In genomic region chr9:75087824-75088645, GRCh38 we compare ENCODE assay signal across 8 cellular contexts. TPM values are rescaled to one million over a fixed set of nuclear protein-coding genes. Genes with fewer than 3 reads are reported as not detected.
DNase-seq lines count a peak whose midpoint lies in the region; ATAC-seq, FAIRE-seq and TF ChIP-seq lines count a peak whose summit lies in the region.

Gene NMRK1 (minus strand): TSS chr9:75088155. CDS start chr9:75083115, 5,040 bp downstream.
A gene with protein sequence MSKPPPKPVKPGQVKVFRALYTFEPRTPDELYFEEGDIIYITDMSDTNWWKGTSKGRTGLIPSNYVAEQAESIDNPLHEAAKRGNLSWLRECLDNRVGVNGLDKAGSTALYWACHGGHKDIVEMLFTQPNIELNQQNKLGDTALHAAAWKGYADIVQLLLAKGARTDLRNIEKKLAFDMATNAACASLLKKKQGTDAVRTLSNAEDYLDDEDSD (plus strand): TSS chr9:75088514. CDS start chr9:75088693, 179 bp downstream.

- CTCF ChIA-PET in HepG2 (lab: Yijun Ruan, JAX; ENCODE audit: low intra/inter-chr PET ratio, low total read pairs) = no interaction called here

- TF ChIP-seq POLR2A in HepG2 (IDR thresholded peaks at IDR 0.05; ENCODE audit: insufficient read depth in 1 of 2, low read depth in 2 of 2, low read length in 2 of 2) = peak; percentile 62 to 78

- peaks cover 50% of the 10 kb centered on the region for H3K36me3 Mint-ChIP-seq in dendritic cell treated with granulocyte-macrophage colony-stimulating factor and Interleukin-4, amounts not matched to agents 40 ng/mL and 50 ng/mL, for 4 days (ENCODE audit: low read depth)

- H3K4me3 Mint-ChIP-seq in dendritic cell treated with granulocyte-macrophage colony-stimulating factor and Interleukin-4, amounts not matched to agents 40 ng/mL and 50 ng/mL, for 4 days = peak within 1 kb of the TSS; percentile 80

- BruUV-seq in HepG2 (replicated peaks; lab: Mats Ljungman, UMichigan) = no TSS peak

- peak within 1 kb of the TSS; percentile 91 for H3K4me2 ChIP-seq in HepG2 (ENCODE audit: low read depth, low read length)

- TF ChIP-seq CTCF in HepG2 (CRISPR knock-in tag; IDR thresholded peaks at IDR 0.05) = peak; percentile 39

- POLR2A ChIA-PET in HepG2 (lab: Yijun Ruan, JAX) = interaction anchor here (0.6 to 2.3 kb wide), 7 partner anchors 11 to 1307 kb away, joined by 3 to 18 read pairs (median 4); partner anchors contain the start of genes CARNMT1 and RFK

- peak; percentile 75 for ATAC-seq in GM19438 (IDR thresholded peaks at IDR 0.05; ENCODE audit: low read depth, unreplicated experiment)
- ATAC-seq in HG03571 (IDR thresholded peaks at IDR 0.05; ENCODE audit: unreplicated experiment) = peak; percentile 88
- ATAC-seq in HepG2 = peak; percentile 86

- H2AFZ ChIP-seq in HepG2 (ENCODE audit: low read length) = peak within 1 kb of the TSS; percentile 71

- peak; percentile 17; the same call in 1 of the 2 replicates for TF ChIP-seq RAD21 in HepG2 (CRISPR knock-in tag; IDR thresholded peaks at IDR 0.05)

- peak within 1 kb of the TSS; percentile 84 for H3K27ac Mint-ChIP-seq in dendritic cell treated with granulocyte-macrophage colony-stimulating factor and Interleukin-4, amounts not matched to agents 40 ng/mL and 50 ng/mL, for 4 days

- H3K4me1 ChIP-seq in HepG2 (ENCODE audit: insufficient read depth, low read length) = peaks cover 78% of the 10 kb centered on the region

- H3K27me3 Mint-ChIP-seq in dendritic cell treated with granulocyte-macrophage colony-stimulating factor and Interleukin-4, amounts not matched to agents 40 ng/mL and 50 ng/mL, for 4 days = no peaks in the 10 kb centered on the region

- in situ Hi-C loops in HepG2 (cut with HindIII; ENCODE audit: extremely low pct_ligation_motif_present, low pct_unique_long_range_greater_than_20kb) = loop anchor here (5.0 kb wide), 1 partner anchor 136 kb away; the partner anchor contains the start of gene C9orf40

- peaks cover 43% of the 10 kb centered on the region for H3K4me1 Mint-ChIP-seq in dendritic cell treated with granulocyte-macrophage colony-stimulating factor and Interleukin-4, amounts not matched to agents 40 ng/mL and 50 ng/mL, for 4 days (ENCODE audit: low read depth)

- H3K4me3 ChIP-seq in HepG2 (replicated peaks in 1 of 3; ENCODE audit: insufficient read depth in 1 of 3, low read depth in 2 of 3, low read length in 3 of 3) = peak within 1 kb of the TSS; percentile 85 to 98 (median 91)

- no peak for FAIRE-seq in HepG2 (lab: Jason Lieb, UNC)

- 0% methylated on average over 4 of the region's 93 CpGs for WGBS in HepG2 (ENCODE audit: low lambda C conversion rate)

- H3K27ac ChIP-seq in HepG2 (ENCODE audit: extremely low read length, insufficient read depth, low read length) = peak within 1 kb of the TSS; percentile 98

- H3K79me2 ChIP-seq in HepG2 (ENCODE audit: insufficient read depth, low read length) = peaks cover 27% of the 10 kb centered on the region

- intact Hi-C loops in dendritic cell treated with granulocyte-macrophage colony-stimulating factor and Interleukin-4, amounts not matched to agents 40 ng/mL and 50 ng/mL, for 4 days (cut with micrococcal nuclease) = loop anchor here (2.0 to 5.0 kb wide), 4 partner anchors 59 to 1936 kb away; partner anchors contain the start of genes ANXA1, C9orf40 and CARNMT1
- intact Hi-C loops in HepG2 (cut with micrococcal nuclease; ENCODE audit: unreplicated experiment) = loop anchor here (1.0 to 5.0 kb wide), 4 partner anchors 59 to 136 kb away; partner anchors contain the start of genes C9orf40 and CARNMT1

- H3K9me3 Mint-ChIP-seq in dendritic cell treated with granulocyte-macrophage colony-stimulating factor and Interleukin-4, amounts not matched to agents 40 ng/mL and 50 ng/mL, for 4 days = no peaks in the 10 kb centered on the region

- TF ChIP-seq EP300 in HepG2 (IDR thresholded peaks at IDR 0.05; ENCODE audit: low read depth in 2 of 2, low read length in 2 of 2) (0 out of 4 replicates have a peak, but pooled peaks of 1 of the 2 experiments have one; percentile 17), HepG2 (CRISPR knock-in tag; IDR thresholded peaks at IDR 0.05; ENCODE audit: borderline replicate concordance) (no peak)

- no peaks in the 10 kb centered on the region; a peak in 1 of 5 replicates for H3K27me3 ChIP-seq in HepG2 (ENCODE audit: control insufficient read depth in 1 of 2, insufficient read depth in 2 of 2, low read length in 2 of 2)

- no peaks in the 10 kb centered on the region for H3K36me3 ChIP-seq in HepG2 (replicated peaks in 1 of 2; ENCODE audit: control insufficient read depth in 1 of 2, insufficient read depth in 2 of 2, low read length in 2 of 2)

- DNase-seq in CD1c-positive myeloid dendritic cell (ENCODE audit: extremely low spot score) (peak; percentile 99), NCI-H774 (lab: John Stamatoyannopoulos, UW) (peak; percentile 97), HepG2 (ENCODE audit: low spot score) (peak; percentile 86)
- DNase-seq in activated CD4-positive, alpha-beta T cell treated with anti-CD3 and anti-CD28 coated beads, Interleukin-2, amount 50 U/mL, for 4 hours = peak; percentile 84 to 88
- peak; percentile 83 to 91 for DNase-seq in stimulated activated CD4-positive, alpha-beta T cell treated with anti-CD3 and anti-CD28 coated beads, Interleukin-2, amount 100 ng/mL, for 48 hours

- peak within 1 kb of the TSS; percentile 93 for H3K9ac ChIP-seq in HepG2 (ENCODE audit: insufficient read depth, low read depth, low read length)

- peaks cover 5% of the 10 kb centered on the region; the same call in 1 of the 2 replicates for H4K20me1 ChIP-seq in HepG2 (ENCODE audit: insufficient read depth, low read length)

- H3K9me3 ChIP-seq in HepG2 (ENCODE audit: low read length) = no peaks in the 10 kb centered on the region

TF ChIP-seq in HepG2, 621 proteins besides CTCF, POLR2A, EP300 and RAD21 (continues in another document):
- TF ChIP-seq ZBTB7A (CRISPR knock-in tag; IDR thresholded peaks at IDR 0.05) (0 out of 2 replicates have a peak, but pooled peaks have one; percentile 14), ZNF552 (CRISPR knock-in tag; IDR thresholded peaks at IDR 0.05; ENCODE audit: borderline replicate concordance) (peak; percentile 60; the same call in 1 of the 2 replicates)

RNA-seq across cellular contexts. Expression of gene NMRK1, which starts in this region (rescaled TPM):
- 9.1 and 10.2 TPM in 2 replicates for total RNA-seq in HepG2 (2016; rRNA removed; fragmentation: Illumina TruSeq; extraction: Trizol)
- total RNA-seq in HepG2 (2016; cell fraction: cytosol; rRNA removed; fragmentation: Illumina TruSeq; extraction: Trizol; ENCODE audit: low read depth) = 5.0 and 8.8 TPM in 2 replicates
- 8.8 and 10.5 TPM in 2 replicates for total RNA-seq in HepG2 (2016; cell fraction: insoluble cytoplasmic fraction; rRNA removed; fragmentation: Illumina TruSeq; extraction: Trizol)
- total RNA-seq in HepG2 (2016; cell fraction: membrane; rRNA removed; fragmentation: Illumina TruSeq; extraction: Trizol) = 8.3 and 10.7 TPM in 2 replicates
- total RNA-seq in HepG2 (2016; cell fraction: nucleus; rRNA removed; fragmentation: Illumina TruSeq; extraction: Trizol) = 5.9 and 6.9 TPM in 2 replicates
- polyA plus RNA-seq in HepG2 (2011; rRNA removed) = 12.9 and 13.5 TPM in 2 replicates
- polyA plus RNA-seq in HepG2 (2011; cell fraction: cytosol; rRNA removed) = 4.2 and 6.9 TPM in 2 replicates
- polyA plus RNA-seq in HepG2 (2011; cell fraction: nucleus; rRNA removed) = 11.8 and 15.2 TPM in 2 replicates
- polyA plus RNA-seq in HepG2 (2012) = 11.8 and 14.6 TPM in 2 replicates
- polyA plus RNA-seq in HepG2 (2016; cell fraction: cytosol; fragmentation: Illumina TruSeq; extraction: Trizol; ENCODE audit: low read depth) = 7.0 and 8.7 TPM in 2 replicates
- 10.0 and 11.0 TPM in 2 replicates for polyA plus RNA-seq in HepG2 (2016; cell fraction: insoluble cytoplasmic fraction; fragmentation: Illumina TruSeq; extraction: Trizol; ENCODE audit: low read depth)
- 7.3 and 7.9 TPM in 2 replicates for polyA plus RNA-seq in HepG2 (2016; cell fraction: membrane; fragmentation: Illumina TruSeq; extraction: Trizol; ENCODE audit: low read depth)
- polyA plus RNA-seq in HepG2 (2016; cell fraction: nucleus; fragmentation: Illumina TruSeq; extraction: Trizol; ENCODE audit: insufficient read depth, low read depth) = 10.7 and 12.0 TPM in 2 replicates
- 1.8 and 4.3 TPM in 2 replicates for polyA minus RNA-seq in HepG2 (2011; rRNA and poly(A)+ RNA removed; ENCODE audit: low replicate concordance)
- polyA minus RNA-seq in HepG2 (2011; cell fraction: cytosol; rRNA and poly(A)+ RNA removed) = 1.9 and 2.1 TPM in 2 replicates
- 12.6 and 12.9 TPM in 2 replicates for polyA minus RNA-seq in HepG2 (2011; cell fraction: nucleus; rRNA and poly(A)+ RNA removed)

RNA-seq across cellular contexts. Expression of the second gene that starts in this region (rescaled TPM):
- total RNA-seq in HepG2 (2016; rRNA removed; fragmentation: Illumina TruSeq; extraction: Trizol) = 39.0 and 54.5 TPM in 2 replicates
- 14.7 and 17.1 TPM in 2 replicates for total RNA-seq in HepG2 (2016; cell fraction: cytosol; rRNA removed; fragmentation: Illumina TruSeq; extraction: Trizol; ENCODE audit: low read depth)
- 40.7 and 55.2 TPM in 2 replicates for total RNA-seq in HepG2 (2016; cell fraction: insoluble cytoplasmic fraction; rRNA removed; fragmentation: Illumina TruSeq; extraction: Trizol)
- total RNA-seq in HepG2 (2016; cell fraction: membrane; rRNA removed; fragmentation: Illumina TruSeq; extraction: Trizol) = 23.8 and 26.2 TPM in 2 replicates
- 18.2 and 18.7 TPM in 2 replicates for total RNA-seq in HepG2 (2016; cell fraction: nucleus; rRNA removed; fragmentation: Illumina TruSeq; extraction: Trizol)
- 13.8 and 16.8 TPM in 2 replicates for polyA plus RNA-seq in HepG2 (2011; rRNA removed)
- polyA plus RNA-seq in HepG2 (2011; cell fraction: cytosol; rRNA removed) = 11.2 and 14.1 TPM in 2 replicates
- polyA plus RNA-seq in HepG2 (2011; cell fraction: nucleus; rRNA removed) = 3.5 and 4.2 TPM in 2 replicates
- 28.8 and 31.6 TPM in 2 replicates for polyA plus RNA-seq in HepG2 (2012)
- 12.9 and 16.0 TPM in 2 replicates for polyA plus RNA-seq in HepG2 (2016; cell fraction: cytosol; fragmentation: Illumina TruSeq; extraction: Trizol; ENCODE audit: low read depth)
- 49.4 and 55.6 TPM in 2 replicates for polyA plus RNA-seq in HepG2 (2016; cell fraction: insoluble cytoplasmic fraction; fragmentation: Illumina TruSeq; extraction: Trizol; ENCODE audit: low read depth)
- 16.3 and 17.4 TPM in 2 replicates for polyA plus RNA-seq in HepG2 (2016; cell fraction: membrane; fragmentation: Illumina TruSeq; extraction: Trizol; ENCODE audit: low read depth)
- 19.4 and 21.6 TPM in 2 replicates for polyA plus RNA-seq in HepG2 (2016; cell fraction: nucleus; fragmentation: Illumina TruSeq; extraction: Trizol; ENCODE audit: insufficient read depth, low read depth)
- 3.2 and 10.4 TPM in 2 replicates for polyA minus RNA-seq in HepG2 (2011; rRNA and poly(A)+ RNA removed; ENCODE audit: low replicate concordance)
- polyA minus RNA-seq in HepG2 (2011; cell fraction: cytosol; rRNA and poly(A)+ RNA removed) = 17.8 and 18.6 TPM in 2 replicates
- polyA minus RNA-seq in HepG2 (2011; cell fraction: nucleus; rRNA and poly(A)+ RNA removed) = 13.4 and 14.0 TPM in 2 replicates

Comparison
In these comparisons a context has a peak if more than half of its experiments do, and no peak if none do; other contexts are left out.
1. Peak in every context shown above with its lines: DNase-seq, ATAC-seq, H3K4me3 ChIP-seq and H3K27ac ChIP-seq.